ENCODE assay signal across 18 cellular contexts in genomic region chr20:49306903-49307336, GRCh38. TPM values are rescaled to one million over a fixed set of nuclear protein-coding genes. Genes with fewer than 3 reads are reported as not detected.
DNase-seq lines count a peak whose midpoint lies in the region; ATAC-seq, FAIRE-seq and TF ChIP-seq lines count a peak whose summit lies in the region.
"Had no signal": no experiment of that assay in that cellular context is flagged by ENCODE, and none has a peak within 500 bp of the region (broad histone marks: within the 10 kb centered on the region; RNA-seq: fewer than 3 reads in every experiment).

No MANE protein-coding gene starts in this region.

- no peak for TF ChIP-seq CTCF in WTC11 (IDR thresholded peaks at IDR 0.05)

- H3K4me3 Mint-ChIP-seq in WTC11: no peak overlapping the region
- no peak overlapping the region for H3K4me3 Mint-ChIP-seq in effector memory CD8-positive, alpha-beta T cell
- H3K4me3 Mint-ChIP-seq: activated T-helper 17 cell treated with anti-CD3 and anti-CD28 coated beads, Interleukin-2, amount 50 U/mL, for 72 hours had no signal

- POLR2A ChIA-PET in WTC11 (lab: Charles Lee): no interaction called here

- no peaks in the 10 kb centered on the region for H3K36me3 Mint-ChIP-seq in WTC11
- no peaks in the 10 kb centered on the region for H3K36me3 Mint-ChIP-seq in effector memory CD8-positive, alpha-beta T cell (ENCODE audit: insufficient read depth)

- peaks cover 6% of the 10 kb centered on the region for H3K27me3 Mint-ChIP-seq in WTC11 (ENCODE audit: low read depth)
- H3K27me3 Mint-ChIP-seq in effector memory CD8-positive, alpha-beta T cell: peaks cover 6 to 20% of the 10 kb centered on the region in 2 donors
- H3K27me3 Mint-ChIP-seq: activated T-helper 17 cell treated with anti-CD3 and anti-CD28 coated beads, Interleukin-2, amount 50 U/mL, for 72 hours had no signal

- CTCF ChIA-PET in WTC11 (lab: Charles Lee): interaction anchor here (1.0 kb wide), 2 partner anchors 9 to 14 kb away, joined by 4 to 5 read pairs; no protein-coding TSS in a partner anchor

- 0 out of 2 replicates have a peak overlapping the region, but pooled peaks have one; percentile 26 for H3K27ac Mint-ChIP-seq in WTC11
- H3K27ac Mint-ChIP-seq in effector memory CD8-positive, alpha-beta T cell: no peak overlapping the region
- H3K27ac Mint-ChIP-seq: activated T-helper 17 cell treated with anti-CD3 and anti-CD28 coated beads, Interleukin-2, amount 50 U/mL, for 72 hours had no signal

- H3K4me1 Mint-ChIP-seq in WTC11: peaks cover 10% of the 10 kb centered on the region
- H3K4me1 Mint-ChIP-seq in effector memory CD8-positive, alpha-beta T cell (ENCODE audit: low read depth in 2 of 2): peaks cover 0 to 6% of the 10 kb centered on the region in 2 donors

- DNase-seq in A172 (ENCODE audit: low spot score): peak; percentile 29
- peak; percentile 21 for DNase-seq in HT-29 (ENCODE audit: low spot score)
- peak; percentile 21 for DNase-seq in NCI-H226
- DNase-seq in WTC11 (ENCODE audit: low spot score): no peak
- no peak for DNase-seq in H54 (ENCODE audit: insufficient read length, low spot score)
- no peak for DNase-seq in T1000 (lab: John Stamatoyannopoulos, UW)
- DNase-seq in HCEC 1CT: no peak
- no peak for DNase-seq in effector memory CD8-positive, alpha-beta T cell
- DNase-seq: amygdala; colonic mucosa; EL; heart left ventricle; kidney glomerular epithelial cell; NK-92 treated with Interleukin-12 subunit alpha and Interleukin-12 subunit beta, amount 100 ng/mL, for 24 hours; ovary; stimulated activated naive CD8-positive, alpha-beta T cell treated with anti-CD3 and anti-CD28 coated beads, Interleukin-15, Interleukin-2, amounts not matched to agents 100 U/mL and 50 U/mL, for 24 hours had no signal

- peak; percentile 70 for ATAC-seq in WTC11
- no peak for ATAC-seq in effector memory CD8-positive, alpha-beta T cell (replicated peaks)
- ATAC-seq: activated T-helper 17 cell treated with anti-CD3 and anti-CD28 coated beads, Interleukin-2, amount 50 U/mL, for 72 hours; HCT116; heart left ventricle; stimulated activated naive CD8-positive, alpha-beta T cell treated with anti-CD3 and anti-CD28 coated beads, Interleukin-15, Interleukin-2, amounts not matched to agents 100 U/mL and 50 U/mL, for 24 hours had no signal

- H3K9me3 Mint-ChIP-seq in WTC11: peaks cover 14% of the 10 kb centered on the region
- no peaks in the 10 kb centered on the region for H3K9me3 Mint-ChIP-seq in effector memory CD8-positive, alpha-beta T cell
- H3K9me3 Mint-ChIP-seq: activated T-helper 17 cell treated with anti-CD3 and anti-CD28 coated beads, Interleukin-2, amount 50 U/mL, for 72 hours had no signal

- TF ChIP-seq POLR2A in H54 (IDR thresholded peaks at IDR 0.05; ENCODE audit: low read depth, low read length): no peak

- no peak for FAIRE-seq in H54 (lab: Jason Lieb, UNC)

TF ChIP-seq in WTC11, 78 proteins besides CTCF, POLR2A, EP300 and RAD21:
- TF ChIP-seq, protein P1, sequence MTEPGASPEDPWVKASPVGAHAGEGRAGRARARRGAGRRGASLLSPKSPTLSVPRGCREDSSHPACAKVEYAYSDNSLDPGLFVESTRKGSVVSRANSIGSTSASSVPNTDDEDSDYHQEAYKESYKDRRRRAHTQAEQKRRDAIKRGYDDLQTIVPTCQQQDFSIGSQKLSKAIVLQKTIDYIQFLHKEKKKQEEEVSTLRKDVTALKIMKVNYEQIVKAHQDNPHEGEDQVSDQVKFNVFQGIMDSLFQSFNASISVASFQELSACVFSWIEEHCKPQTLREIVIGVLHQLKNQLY (CRISPR knock-in tag; IDR thresholded peaks at IDR 0.05): no peak
- TF ChIP-seq ZNF317 (CRISPR knock-in tag; IDR thresholded peaks at IDR 0.05; ENCODE audit: borderline replicate concordance, low read depth) (no peak), NFE2L1 (CRISPR knock-in tag; IDR thresholded peaks at IDR 0.05) (no peak), PRRX2 (CRISPR knock-in tag; IDR thresholded peaks at IDR 0.05) (no peak), GABPB1 (CRISPR knock-in tag; IDR thresholded peaks at IDR 0.05) (no peak), STAT6 (CRISPR knock-in tag; conservative IDR thresholded peaks at IDR 0.05; ENCODE audit: low read depth) (no peak)
- TF ChIP-seq, protein P2, sequence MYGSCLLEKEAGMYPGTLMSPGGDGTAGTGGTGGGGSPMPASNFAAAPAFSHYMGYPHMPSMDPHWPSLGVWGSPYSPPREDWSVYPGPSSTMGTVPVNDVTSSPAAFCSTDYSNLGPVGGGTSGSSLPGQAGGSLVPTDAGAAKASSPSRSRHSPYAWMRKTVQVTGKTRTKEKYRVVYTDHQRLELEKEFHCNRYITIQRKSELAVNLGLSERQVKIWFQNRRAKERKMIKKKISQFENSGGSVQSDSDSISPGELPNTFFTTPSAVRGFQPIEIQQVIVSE (CRISPR knock-in tag; IDR thresholded peaks at IDR 0.05; ENCODE audit: borderline replicate concordance): no peak

RNA-seq across cellular contexts. Expression of gene ZNFX1, which starts 29.1 kb away (rescaled TPM):
- 33.8 and 34.2 TPM in 2 replicates for total RNA-seq in A172 (2014; rRNA removed; shearing (Covaris generic))
- 26.3 and 30.5 TPM in 2 replicates for total RNA-seq in HT-29 (2014; rRNA removed; shearing (Covaris generic))
- total RNA-seq in WTC11 (2021): 8.0 to 11.0 TPM (median 9.1 TPM) in 3 replicates

Comparison
In these comparisons a context has a peak if more than half of its experiments do, and no peak if none do; other contexts are left out.
1. DNase-seq: peak in A172 (single experiment), HT-29 (single experiment) and NCI-H226 (single experiment); none in WTC11 (single experiment), H54 (single experiment), T1000 (single experiment), HCEC 1CT (single experiment) and effector memory CD8-positive, alpha-beta T cell (0 of 3).